15 cellular contexts compared by ENCODE assay signal in genomic region chr10:76352300-76352699, GRCh38.
A peak's percentile ranks its signal among the peaks of the same experiment; 100 is the strongest.
DNase-seq lines count a peak whose midpoint lies in the region; ATAC-seq, FAIRE-seq and TF ChIP-seq lines count a peak whose summit lies in the region.
"Had no signal": no experiment of that assay in that cellular context is flagged by ENCODE, and none has a peak within 500 bp of the region (broad histone marks: within the 10 kb centered on the region; RNA-seq: fewer than 3 reads in every experiment).

No MANE protein-coding gene starts in this region.

- POLR2A ChIA-PET in A549 (lab: Yijun Ruan, JAX), result no interaction called here
- POLR2A ChIA-PET in CD8-positive, alpha-beta T cell (lab: Charles Lee), result no interaction called here

- H3K9me3 ChIP-seq in A549 (no peaks in the 10 kb centered on the region), aorta (ENCODE audit: control insufficient read depth, low read length) (no peaks in the 10 kb centered on the region)
- H3K9me3 ChIP-seq in CD8-positive, alpha-beta T cell (ENCODE audit: low read length), result no peaks in the 10 kb centered on the region

- TF ChIP-seq POLR2A in A549 (IDR thresholded peaks at IDR 0.05; ENCODE audit: low read length), result no peak

- no peak for TF ChIP-seq CTCF in A549 (IDR thresholded peaks at IDR 0.05)
- TF ChIP-seq CTCF in CD8-positive, alpha-beta T cell (IDR thresholded peaks at IDR 0.05), result no peak

- no peak overlapping the region for H3K4me3 ChIP-seq in A549
- H3K4me3 ChIP-seq in CD8-positive, alpha-beta T cell (ENCODE audit: low read depth, low read length), result no peak overlapping the region
- no peak overlapping the region for H3K4me3 ChIP-seq in aorta (ENCODE audit: low read length in 2 of 2)

- CTCF ChIA-PET in A549 (lab: Yijun Ruan, JAX), result no interaction called here
- CTCF ChIA-PET in CD8-positive, alpha-beta T cell (lab: Charles Lee), result no interaction called here

- ATAC-seq in A549 (peak; percentile 87 to 89), GM18909 (IDR thresholded peaks at IDR 0.05; ENCODE audit: poor library complexity, unreplicated experiment) (no peak), aorta (ENCODE audit: low FRiP score) (no peak)
- no peak for ATAC-seq in CD8-positive, alpha-beta T cell
- ATAC-seq: activated CD4-positive, alpha-beta T cell treated with anti-CD3 and anti-CD28 coated beads for 36 hours; natural killer cell treated with Interleukin-12 subunit alpha and Interleukin-12 subunit beta and Interleukin-15 and Interleukin-18, amount 100 ng/mL, for 72 hours; stimulated activated memory B cell treated with anti-CD40 and anti-IgM and Interleukin-4, amounts not matched to agents 10 μg/mL and 1 μg/mL and 100 μg/mL, for 72 hours had no signal

- TF ChIP-seq RAD21 in A549 (conservative IDR thresholded peaks at IDR 0.05 in 1 of 2, IDR thresholded peaks at IDR 0.05 in 1 of 2), result no peak

- FAIRE-seq in A549 (lab: Jason Lieb, UNC), result no peak
- FAIRE-seq: G401.6 had no signal

- no peak for TF ChIP-seq EP300 in A549 (IDR thresholded peaks at IDR 0.05)

- WGBS in A549 (ENCODE audit: missing lambda C conversion rate), result 39% methylated on average over 5 of the region's 5 CpGs
- 95 to 96% methylated on average over 5 of the region's 5 CpGs for WGBS in aorta, 2 donors

- no peaks in the 10 kb centered on the region for H3K9me3 Mint-ChIP-seq in CD8-positive, alpha-beta T cell
- H3K9me3 Mint-ChIP-seq: stimulated activated memory B cell treated with anti-CD40 and anti-IgM and Interleukin-4, amounts not matched to agents 10 μg/mL and 1 μg/mL and 100 μg/mL, for 72 hours had no signal

- H3K27me3 ChIP-seq in CD8-positive, alpha-beta T cell (ENCODE audit: insufficient read depth, low read length), result no peaks in the 10 kb centered on the region
- H3K27me3 ChIP-seq in aorta (ENCODE audit: control insufficient read depth in 1 of 2, insufficient read depth in 2 of 2, low read length in 1 of 2), result no peaks in the 10 kb centered on the region

- H3K4me3 Mint-ChIP-seq in CD8-positive, alpha-beta T cell, result no peak overlapping the region
- H3K4me3 Mint-ChIP-seq: activated CD4-positive, alpha-beta T cell treated with anti-CD3 and anti-CD28 coated beads for 36 hours; natural killer cell treated with Interleukin-12 subunit alpha and Interleukin-12 subunit beta and Interleukin-15 and Interleukin-18, amount 100 ng/mL, for 72 hours; stimulated activated memory B cell treated with anti-CD40 and anti-IgM and Interleukin-4, amounts not matched to agents 10 μg/mL and 1 μg/mL and 100 μg/mL, for 72 hours had no signal

- H3K4me1 Mint-ChIP-seq in CD8-positive, alpha-beta T cell (ENCODE audit: low read depth), result no peaks in the 10 kb centered on the region
- H3K4me1 Mint-ChIP-seq: activated CD4-positive, alpha-beta T cell treated with anti-CD3 and anti-CD28 coated beads for 36 hours; stimulated activated memory B cell treated with anti-CD40 and anti-IgM and Interleukin-4, amounts not matched to agents 10 μg/mL and 1 μg/mL and 100 μg/mL, for 72 hours had no signal

- DNase-seq in A549 (ENCODE audit: low read depth in 1 of 2, low spot score in 1 of 2), result peak in 1 of 2 experiments; percentile 62
- peak; percentile 72 for DNase-seq in HS-27A (ENCODE audit: low read depth)
- DNase-seq in amniotic stem cell (lab: John Stamatoyannopoulos, UW), result peak; percentile 80
- DNase-seq in glomerular endothelial cell (ENCODE audit: extremely low read depth, low read depth, low spot score), result peak; percentile 70
- no peak for DNase-seq in OCI-M2 (lab: John Stamatoyannopoulos, UW; ENCODE audit: unreplicated experiment)
- DNase-seq in CD8-positive, alpha-beta T cell, result no peak
- no peak for DNase-seq in aorta
- DNase-seq: activated CD4-positive, alpha-beta T cell treated with anti-CD3 and anti-CD28 coated beads for 36 hours; activated gamma-delta T cell; NCI-H345 had no signal

- no peaks in the 10 kb centered on the region for H3K36me3 ChIP-seq in CD8-positive, alpha-beta T cell (ENCODE audit: insufficient read depth, low read length)
- no peaks in the 10 kb centered on the region for H3K36me3 ChIP-seq in aorta (ENCODE audit: control insufficient read depth in 1 of 2, insufficient read depth in 2 of 2, low read length in 1 of 2)

- H3K27ac ChIP-seq in A549 (peak overlapping the region; percentile 57 to 65; a peak in 5 of 6 replicates), aorta (ENCODE audit: low read depth in 1 of 2, low read length in 2 of 2) (no peak overlapping the region)
- no peak overlapping the region for H3K27ac ChIP-seq in CD8-positive, alpha-beta T cell (ENCODE audit: low read depth, low read length)
- H3K27ac ChIP-seq: KMS-11 had no signal

- H3K4me2 ChIP-seq in A549, result peak overlapping the region; percentile 40
- H3K4me2 ChIP-seq: KMS-11 had no signal

- H3K36me3 Mint-ChIP-seq in CD8-positive, alpha-beta T cell, result no peaks in the 10 kb centered on the region
- H3K36me3 Mint-ChIP-seq: natural killer cell treated with Interleukin-12 subunit alpha and Interleukin-12 subunit beta and Interleukin-15 and Interleukin-18, amount 100 ng/mL, for 72 hours; stimulated activated memory B cell treated with anti-CD40 and anti-IgM and Interleukin-4, amounts not matched to agents 10 μg/mL and 1 μg/mL and 100 μg/mL, for 72 hours had no signal

- intact Hi-C loops in CD8-positive, alpha-beta T cell (cut with DNase I, micrococcal nuclease), result no loop called here
- intact Hi-C loops in aorta (cut with DNase I), result no loop called here

- H3K27me3 Mint-ChIP-seq in CD8-positive, alpha-beta T cell (ENCODE audit: low read depth), result no peaks in the 10 kb centered on the region
- H3K27me3 Mint-ChIP-seq: activated CD4-positive, alpha-beta T cell treated with anti-CD3 and anti-CD28 coated beads for 36 hours; natural killer cell treated with Interleukin-12 subunit alpha and Interleukin-12 subunit beta and Interleukin-15 and Interleukin-18, amount 100 ng/mL, for 72 hours; stimulated activated memory B cell treated with anti-CD40 and anti-IgM and Interleukin-4, amounts not matched to agents 10 μg/mL and 1 μg/mL and 100 μg/mL, for 72 hours had no signal

- H3K27ac Mint-ChIP-seq in CD8-positive, alpha-beta T cell, result no peak overlapping the region
- H3K27ac Mint-ChIP-seq: activated CD4-positive, alpha-beta T cell treated with anti-CD3 and anti-CD28 coated beads for 36 hours; natural killer cell treated with Interleukin-12 subunit alpha and Interleukin-12 subunit beta and Interleukin-15 and Interleukin-18, amount 100 ng/mL, for 72 hours; stimulated activated memory B cell treated with anti-CD40 and anti-IgM and Interleukin-4, amounts not matched to agents 10 μg/mL and 1 μg/mL and 100 μg/mL, for 72 hours had no signal

- H3K4me1 ChIP-seq in A549 (peaks cover 13% of the 10 kb centered on the region), aorta (ENCODE audit: control insufficient read depth in 1 of 2, insufficient read depth in 2 of 2, low read length in 2 of 2) (peaks cover 0 to 2% of the 10 kb centered on the region in 2 donors)
- H3K4me1 ChIP-seq in CD8-positive, alpha-beta T cell (ENCODE audit: insufficient read depth, low read length), result no peaks in the 10 kb centered on the region

TF ChIP-seq in A549, 52 proteins besides CTCF, POLR2A, EP300 and RAD21:
- TF ChIP-seq MAX (IDR thresholded peaks at IDR 0.05) (0 out of 2 replicates have a peak, but pooled peaks have one; percentile 17), GATA3 (IDR thresholded peaks at IDR 0.05; ENCODE audit: borderline replicate concordance) (peak; percentile 33; the same call in 1 of the 2 replicates), ZSCAN20 (CRISPR knock-in tag; IDR thresholded peaks at IDR 0.05) (no peak), FOSL2 (IDR thresholded peaks at IDR 0.05) (peak; percentile 49; the same call in 1 of the 2 replicates), FOSL2 (CRISPR knock-in tag; IDR thresholded peaks at IDR 0.05) (peak; percentile 73), JUNB (IDR thresholded peaks at IDR 0.05) (0 out of 2 replicates have a peak, but pooled peaks have one; percentile 28)
- TF ChIP-seq, protein P1, sequence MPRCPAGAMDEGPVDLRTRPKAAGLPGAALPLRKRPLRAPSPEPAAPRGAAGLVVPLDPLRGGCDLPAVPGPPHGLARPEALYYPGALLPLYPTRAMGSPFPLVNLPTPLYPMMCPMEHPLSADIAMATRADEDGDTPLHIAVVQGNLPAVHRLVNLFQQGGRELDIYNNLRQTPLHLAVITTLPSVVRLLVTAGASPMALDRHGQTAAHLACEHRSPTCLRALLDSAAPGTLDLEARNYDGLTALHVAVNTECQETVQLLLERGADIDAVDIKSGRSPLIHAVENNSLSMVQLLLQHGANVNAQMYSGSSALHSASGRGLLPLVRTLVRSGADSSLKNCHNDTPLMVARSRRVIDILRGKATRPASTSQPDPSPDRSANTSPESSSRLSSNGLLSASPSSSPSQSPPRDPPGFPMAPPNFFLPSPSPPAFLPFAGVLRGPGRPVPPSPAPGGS (IDR thresholded peaks at IDR 0.05), result no peak

Comparison
In these comparisons a context has a peak if more than half of its experiments do, and no peak if none do; other contexts are left out.
1. ATAC-seq: peak in A549 (2 of 2); none in GM18909 (single experiment), CD8-positive, alpha-beta T cell (single experiment) and aorta (single experiment).
2. DNase-seq: peak in HS-27A (single experiment), amniotic stem cell (single experiment) and glomerular endothelial cell (single experiment); none in OCI-M2 (single experiment), CD8-positive, alpha-beta T cell (0 of 7) and aorta (0 of 2).
3. H3K27ac ChIP-seq: peak in A549 (2 of 2); none in CD8-positive, alpha-beta T cell (single experiment) and aorta (0 of 2).